In genomic region chr1:155080250-155081228, GRCh38 we compare ENCODE assay signal across 2 cellular contexts.
TF ChIP-seq lines count a peak whose summit lies in the region.

No MANE protein-coding gene starts in this region.

TF ChIP-seq in HCT116, 20 proteins besides CTCF, POLR2A, EP300 and RAD21:
- peak; percentile 69 for TF ChIP-seq TCF7L2 (IDR thresholded peaks at IDR 0.05; ENCODE audit: borderline replicate concordance, extremely low read depth, insufficient read depth, insufficient read length)
- TF ChIP-seq ZBTB33 (IDR thresholded peaks at IDR 0.05; ENCODE audit: extremely low read depth, insufficient replicate concordance, low read length) = no peak
- no peak for TF ChIP-seq POLR2AphosphoS5 (IDR thresholded peaks at IDR 0.05; ENCODE audit: low read depth, low read length)
- 0 out of 2 replicates have a peak, but pooled peaks have one; percentile 14 for TF ChIP-seq ZFX (IDR thresholded peaks at IDR 0.05)
- TF ChIP-seq ATF3 (IDR thresholded peaks at IDR 0.05) = no peak

TF ChIP-seq in H1, 55 proteins besides CTCF, POLR2A, EP300 and RAD21:
- TF ChIP-seq HDAC2 (IDR thresholded peaks at IDR 0.05; ENCODE audit: borderline replicate concordance in 1 of 2, low read depth in 2 of 2, low read length in 2 of 2) (0 out of 4 replicates have a peak, but pooled peaks of 1 of the 2 experiments have one; percentile 32), FOSL1 (IDR thresholded peaks at IDR 0.05; ENCODE audit: insufficient read depth, low read depth, low read length) (no peak), POLR2AphosphoS5 (IDR thresholded peaks at IDR 0.05; ENCODE audit: low read depth, low read length) (no peak), USF2 (IDR thresholded peaks at IDR 0.05; ENCODE audit: low read length) (peak; percentile 100), MAFK (IDR thresholded peaks at IDR 0.05; ENCODE audit: low read depth, low read length) (no peak), BACH1 (IDR thresholded peaks at IDR 0.05; ENCODE audit: low read length) (no peak), EGR1 (IDR thresholded peaks at IDR 0.05; ENCODE audit: borderline replicate concordance, low read depth, low read length) (no peak), NANOG (IDR thresholded peaks at IDR 0.05; ENCODE audit: insufficient read depth, low read depth, low read length, poor library complexity, severe bottlenecking) (no peak), SUZ12 (IDR thresholded peaks at IDR 0.05; ENCODE audit: low read length) (no peak), RNF2 (IDR thresholded peaks at IDR 0.05; ENCODE audit: borderline replicate concordance, low read depth, low read length, missing control alignments, poor library complexity, severe bottlenecking) (no peak), CREB1 (IDR thresholded peaks at IDR 0.05) (no peak; the same call in none of the 2 replicates), TEAD4 (IDR thresholded peaks at IDR 0.05; ENCODE audit: low read depth, low read length) (no peak), E2F6 (IDR thresholded peaks at IDR 0.05) (peak; percentile 90), KDM1A (IDR thresholded peaks at IDR 0.05; ENCODE audit: borderline replicate concordance, low read length) (no peak; the same call in 1 of the 2 replicates), CBX8 (IDR thresholded peaks at IDR 0.05; ENCODE audit: borderline replicate concordance, low read depth, low read length) (no peak), TBP (IDR thresholded peaks at IDR 0.05; ENCODE audit: low read depth, low read length) (no peak), ASH2L (IDR thresholded peaks at IDR 0.05; ENCODE audit: low read length) (peak; percentile 38), RBBP5 (IDR thresholded peaks at IDR 0.05; ENCODE audit: borderline replicate concordance, low read depth, low read length) (peak; percentile 41; the same call in 1 of the 2 replicates), CBX5 (IDR thresholded peaks at IDR 0.05; ENCODE audit: low read depth, low read length) (no peak), SP4 (IDR thresholded peaks at IDR 0.05; ENCODE audit: low read length) (peak; percentile 97), RFX5 (IDR thresholded peaks at IDR 0.05; ENCODE audit: borderline replicate concordance, low read depth, low read length) (no peak), SIX5 (IDR thresholded peaks at IDR 0.05; ENCODE audit: low read depth, low read length) (no peak), YY1 (IDR thresholded peaks at IDR 0.05; ENCODE audit: low read depth, low read length) (no peak), CHD1 (IDR thresholded peaks at IDR 0.05; ENCODE audit: low read depth, low read length) (no peak), GABPA (IDR thresholded peaks at IDR 0.05; ENCODE audit: borderline replicate concordance, insufficient read depth, low read length) (no peak), TAF7 (optimal IDR thresholded peaks at IDR 0.05; ENCODE audit: borderline replicate concordance, low read depth, low read length) (no peak), TAF1 (IDR thresholded peaks at IDR 0.05; ENCODE audit: low read depth, low read length) (peak; percentile 7; the same call in 1 of the 2 replicates), JUND (IDR thresholded peaks at IDR 0.05; ENCODE audit: low read length) (no peak), PHF8 (conservative IDR thresholded peaks at IDR 0.05; ENCODE audit: low read depth, low read length) (no peak; the same call in 1 of the 2 replicates), HDAC6 (IDR thresholded peaks at IDR 0.05; ENCODE audit: low read depth, low read length) (no peak), JUN (IDR thresholded peaks at IDR 0.05; ENCODE audit: low read depth, low read length) (no peak), CTBP2 (IDR thresholded peaks at IDR 0.05; ENCODE audit: borderline replicate concordance, insufficient read depth, insufficient read length, low read length) (no peak), BCL11A (IDR thresholded peaks at IDR 0.05; ENCODE audit: low read depth in 2 of 2, low read length in 2 of 2) (no peak), CHD7 (IDR thresholded peaks at IDR 0.05; ENCODE audit: insufficient replicate concordance, low read length) (no peak), ATF3 (IDR thresholded peaks at IDR 0.05; ENCODE audit: insufficient read depth, low read depth, low read length) (peak; percentile 100), EZH2 (IDR thresholded peaks at IDR 0.05; ENCODE audit: low read depth, low read length, severe bottlenecking) (no peak), NRF1 (IDR thresholded peaks at IDR 0.05; ENCODE audit: low read depth, low read length) (no peak), ZNF274 (IDR thresholded peaks at IDR 0.05; ENCODE audit: borderline replicate concordance, extremely low read depth, low read length) (no peak), TCF12 (IDR thresholded peaks at IDR 0.05; ENCODE audit: low read depth, low read length) (peak; percentile 49; the same call in 1 of the 2 replicates), SIN3A (conservative IDR thresholded peaks at IDR 0.05 in 1 of 2, IDR thresholded peaks at IDR 0.05 in 1 of 2; ENCODE audit: low read depth in 1 of 2, low read length in 2 of 2) (peak; percentile 82 to 87; a peak in 3 of 4 replicates), POU5F1 (IDR thresholded peaks at IDR 0.05; ENCODE audit: low read depth, low read length) (no peak), CEBPB (IDR thresholded peaks at IDR 0.05; ENCODE audit: low read depth, low read length) (no peak), SAP30 (IDR thresholded peaks at IDR 0.05; ENCODE audit: insufficient read depth, insufficient replicate concordance, low read length) (no peak), RXRA (IDR thresholded peaks at IDR 0.05; ENCODE audit: insufficient read depth, low read depth, low read length) (no peak), SP2 (IDR thresholded peaks at IDR 0.05; ENCODE audit: low read length) (no peak), ATF2 (IDR thresholded peaks at IDR 0.05; ENCODE audit: low read length) (no peak), CHD2 (IDR thresholded peaks at IDR 0.05; ENCODE audit: low read length) (0 out of 2 replicates have a peak, but pooled peaks have one; percentile 14), GTF2F1 (IDR thresholded peaks at IDR 0.05; ENCODE audit: borderline replicate concordance, low read depth, low read length) (no peak), MAX (IDR thresholded peaks at IDR 0.05) (peak; percentile 96), SIRT6 (IDR thresholded peaks at IDR 0.05; ENCODE audit: low read length) (no peak), BRCA1 (IDR thresholded peaks at IDR 0.05; ENCODE audit: low read depth, low read length) (no peak), SP1 (IDR thresholded peaks at IDR 0.05; ENCODE audit: low read depth, low read length) (no peak), SRF (IDR thresholded peaks at IDR 0.05; ENCODE audit: low read depth, low read length) (no peak), KDM5A (IDR thresholded peaks at IDR 0.05; ENCODE audit: low read length) (no peak), KDM4A (IDR thresholded peaks at IDR 0.05; ENCODE audit: low read depth, low read length, severe bottlenecking) (peak; percentile 18)
TF ChIP-seq in H1: peak in this region for 13.
